In the genomic region with DNA sequence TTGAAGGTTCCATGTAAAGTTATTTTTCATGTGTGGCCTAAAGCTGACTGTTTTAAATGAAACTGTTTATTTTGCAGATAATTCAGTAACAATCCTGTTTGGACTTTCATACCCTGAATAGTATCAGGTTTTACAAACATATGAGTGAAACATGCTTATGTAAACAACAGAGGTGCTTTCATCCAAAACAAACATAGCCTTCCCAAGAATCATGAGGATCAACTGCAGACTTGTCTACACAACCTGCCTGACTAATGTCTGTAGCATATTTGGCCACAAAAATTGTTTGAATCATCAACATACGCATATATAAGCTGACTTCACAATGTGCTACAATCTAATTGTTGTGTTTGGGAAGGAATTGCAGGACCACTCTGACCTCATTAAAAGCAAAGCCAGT, we compare ENCODE assay signal across 12 cellular contexts.
DNase-seq lines count a peak whose midpoint lies in the region; ATAC-seq, FAIRE-seq and TF ChIP-seq lines count a peak whose summit lies in the region.
"Had no signal": no experiment of that assay in that cellular context is flagged by ENCODE, and none has a peak within 500 bp of the region (broad histone marks: within the 10 kb centered on the region; RNA-seq: fewer than 3 reads in every experiment).

No MANE protein-coding gene starts in this region.

- no peaks in the 10 kb centered on the region for H3K36me3 Mint-ChIP-seq in activated T-helper 2 cell treated with anti-CD3 and anti-CD28 coated beads, Interferon-gamma antibody, Interleukin-2, Interleukin-4, amounts not matched to agents 10 μg/mL and 5 μg/mL and 100 μg/mL, durations not matched to agents 14 hours and 24 hours and 36 hours (ENCODE audit: low read depth)

- POLR2A ChIA-PET in endothelial cell of umbilical vein (lab: Charles Lee), result no interaction called here

- H2AFZ ChIP-seq in GM23248 (no peak overlapping the region), endothelial cell of umbilical vein (ENCODE audit: low read depth, low read length) (no peak overlapping the region)

- TF ChIP-seq CTCF in endothelial cell of umbilical vein (IDR thresholded peaks at IDR 0.05; ENCODE audit: extremely low read depth in 1 of 2, insufficient read depth in 1 of 2, low read depth in 1 of 2, low read length in 2 of 2), result no peak
- no peak for TF ChIP-seq CTCF in pancreas (IDR thresholded peaks at IDR 0.05)
- no peak for TF ChIP-seq CTCF in upper lobe of left lung (IDR thresholded peaks at IDR 0.05)

- H3K27ac ChIP-seq in GM23248, result no peak overlapping the region
- H3K27ac ChIP-seq in endothelial cell of umbilical vein (ENCODE audit: insufficient read depth, low read depth, low read length), result no peak overlapping the region
- peak overlapping the region in 1 of 4 donors; percentile 28 for H3K27ac ChIP-seq in pancreas
- no peak overlapping the region for H3K27ac ChIP-seq in upper lobe of left lung
- H3K27ac ChIP-seq: uterus had no signal

- no peaks in the 10 kb centered on the region for H3K27me3 ChIP-seq in GM23248 (replicated peaks; ENCODE audit: insufficient read depth)
- H3K27me3 ChIP-seq in endothelial cell of umbilical vein (ENCODE audit: control insufficient read depth in 2 of 2, insufficient read depth in 2 of 2, low read length in 2 of 2), result no peaks in the 10 kb centered on the region
- no peaks in the 10 kb centered on the region for H3K27me3 ChIP-seq in pancreas
- no peaks in the 10 kb centered on the region for H3K27me3 ChIP-seq in upper lobe of left lung
- H3K27me3 ChIP-seq: uterus had no signal

- CTCF ChIA-PET in endothelial cell of umbilical vein (lab: Charles Lee), result no interaction called here

- no peaks in the 10 kb centered on the region for H3K27me3 Mint-ChIP-seq in activated T-helper 2 cell treated with anti-CD3 and anti-CD28 coated beads, Interferon-gamma antibody, Interleukin-2, Interleukin-4, amounts not matched to agents 10 μg/mL and 5 μg/mL and 100 μg/mL, durations not matched to agents 14 hours and 24 hours and 36 hours (ENCODE audit: low read depth)
- H3K27me3 Mint-ChIP-seq: activated CD4-positive, alpha-beta T cell treated with anti-CD3 and anti-CD28 coated beads, Interleukin-2, amount 10 ng/mL, durations not matched to agents 24 days and 14 days had no signal

- ATAC-seq in pancreas (peak; percentile 94 to 99 (median 96)), GM21825 (IDR thresholded peaks at IDR 0.05; ENCODE audit: unreplicated experiment) (no peak), upper lobe of left lung (ENCODE audit: low FRiP score in 2 of 2) (no peak), GM18867 (IDR thresholded peaks at IDR 0.05; ENCODE audit: unreplicated experiment) (no peak)

- no peak for TF ChIP-seq EP300 in upper lobe of left lung (IDR thresholded peaks at IDR 0.05)

- no peaks in the 10 kb centered on the region for H3F3A ChIP-seq in GM23248 (ENCODE audit: insufficient read depth)

- TF ChIP-seq POLR2A in endothelial cell of umbilical vein (IDR thresholded peaks at IDR 0.05; ENCODE audit: low read depth, low read length) (no peak), upper lobe of left lung (IDR thresholded peaks at IDR 0.05) (no peak)

- no peaks in the 10 kb centered on the region for H3K79me2 ChIP-seq in GM23248 (ENCODE audit: insufficient read depth)
- H3K79me2 ChIP-seq in endothelial cell of umbilical vein (ENCODE audit: control insufficient read depth, insufficient read depth, low read length), result no peaks in the 10 kb centered on the region

- FAIRE-seq in endothelial cell of umbilical vein (lab: Jason Lieb, UNC), result no peak
- FAIRE-seq in pancreas (lab: Jason Lieb, UNC), result peak; percentile 9
- FAIRE-seq: small intestine had no signal

- H3K4me1 Mint-ChIP-seq in activated T-helper 2 cell treated with anti-CD3 and anti-CD28 coated beads, Interferon-gamma antibody, Interleukin-2, Interleukin-4, amounts not matched to agents 10 μg/mL and 5 μg/mL and 100 μg/mL, durations not matched to agents 14 hours and 24 hours and 36 hours (ENCODE audit: low read depth), result no peaks in the 10 kb centered on the region
- H3K4me1 Mint-ChIP-seq: activated CD4-positive, alpha-beta T cell treated with anti-CD3 and anti-CD28 coated beads, Interleukin-2, amount 10 ng/mL, durations not matched to agents 24 days and 14 days had no signal

- H3K9ac ChIP-seq in GM23248 (no peak overlapping the region), endothelial cell of umbilical vein (replicated peaks; ENCODE audit: extremely low read depth, insufficient read depth, low read length) (no peak overlapping the region)

- H3K9me3 Mint-ChIP-seq in activated T-helper 2 cell treated with anti-CD3 and anti-CD28 coated beads, Interferon-gamma antibody, Interleukin-2, Interleukin-4, amounts not matched to agents 10 μg/mL and 5 μg/mL and 100 μg/mL, durations not matched to agents 14 hours and 24 hours and 36 hours, result no peaks in the 10 kb centered on the region

- dilution Hi-C loops in endothelial cell of umbilical vein (cut with MboI; ENCODE audit: extremely low pct_ligation_motif_present, low sequenced_read_pairs), result no loop called here

- H3K9me1 ChIP-seq in endothelial cell of umbilical vein (replicated peaks; ENCODE audit: control insufficient read depth, extremely low read depth, insufficient read depth, low read length), result no peaks in the 10 kb centered on the region

- H3K4me1 ChIP-seq in GM23248 (ENCODE audit: insufficient read depth) (peaks cover 5% of the 10 kb centered on the region; the same call in 1 of the 2 replicates), endothelial cell of umbilical vein (ENCODE audit: control insufficient read depth, extremely low read depth, insufficient read depth, low read length) (no peaks in the 10 kb centered on the region), pancreas (peaks cover 0 to 15% (median 13%) of the 10 kb centered on the region in 3 donors), upper lobe of left lung (no peaks in the 10 kb centered on the region)
- H3K4me1 ChIP-seq: uterus had no signal

- WGBS in GM23248 (ENCODE audit: low coverage in 1 of 2, low lambda C conversion rate in 2 of 2, missing lambda C conversion rate in 2 of 2), 2 experiments, result 42 to 70% methylated on average over 1 of the region's 1 CpG
- WGBS in pancreas, 2 donors, result 9 to 28% methylated on average over 1 of the region's 1 CpG
- WGBS in upper lobe of left lung, 2 donors, result 53 to 85% methylated on average over 1 of the region's 1 CpG

- DNase-seq in GM23248 (peak; percentile 41), NCI-H69 (lab: John Stamatoyannopoulos, UW) (peak; percentile 77), endothelial cell of umbilical vein (ENCODE audit: low read depth, low spot score) (peak; percentile 59), pancreas (peak in 1 of 6 donors; percentile 5), upper lobe of left lung (no peak)
- no peak for DNase-seq in activated T-helper 2 cell treated with anti-CD3 and anti-CD28 coated beads, Interferon-gamma antibody, Interleukin-2, Interleukin-4, amounts not matched to agents 10 μg/mL and 5 μg/mL and 100 μg/mL, durations not matched to agents 14 hours and 24 hours and 36 hours (ENCODE audit: low spot score)
- DNase-seq: activated CD4-positive, alpha-beta T cell treated with anti-CD3 and anti-CD28 coated beads, Interleukin-2, amount 10 ng/mL, durations not matched to agents 24 days and 14 days; activated naive CD4-positive, alpha-beta T cell treated with anti-CD3 and anti-CD28 coated beads for 36 hours; small intestine; uterus had no signal

- H3K9me2 ChIP-seq in GM23248 (ENCODE audit: insufficient read depth), result no peaks in the 10 kb centered on the region

- in situ Hi-C loops in GM23248 (cut with MboI), result no loop called here

- H3K9me3 ChIP-seq in GM23248 (ENCODE audit: low read depth), result no peaks in the 10 kb centered on the region
- no peaks in the 10 kb centered on the region for H3K9me3 ChIP-seq in endothelial cell of umbilical vein (replicated peaks; ENCODE audit: control insufficient read depth, insufficient read depth, low read length)
- H3K9me3 ChIP-seq in pancreas, result no peaks in the 10 kb centered on the region
- no peaks in the 10 kb centered on the region for H3K9me3 ChIP-seq in upper lobe of left lung
- H3K9me3 ChIP-seq: uterus had no signal

- no TSS peak for BruUV-seq in endothelial cell of umbilical vein (replicated peaks; lab: Mats Ljungman, UMichigan)

- H4K20me1 ChIP-seq in GM23248 (ENCODE audit: insufficient read depth) (no peaks in the 10 kb centered on the region), endothelial cell of umbilical vein (replicated peaks; ENCODE audit: control insufficient read depth, extremely low read depth, insufficient read depth, low read length) (no peaks in the 10 kb centered on the region)

- H3K36me3 ChIP-seq in GM23248 (ENCODE audit: low read depth), result no peaks in the 10 kb centered on the region
- H3K36me3 ChIP-seq in endothelial cell of umbilical vein (ENCODE audit: control insufficient read depth in 2 of 2, extremely low read depth in 1 of 2, insufficient read depth in 2 of 2, low read length in 2 of 2), result no peaks in the 10 kb centered on the region
- H3K36me3 ChIP-seq in pancreas, result no peaks in the 10 kb centered on the region
- no peaks in the 10 kb centered on the region for H3K36me3 ChIP-seq in upper lobe of left lung
- H3K36me3 ChIP-seq: uterus had no signal

- intact Hi-C loops in endothelial cell of umbilical vein (cut with micrococcal nuclease), result no loop called here
- intact Hi-C loops in pancreas (cut with DNase I), result no loop called here
- intact Hi-C loops in activated T-helper 2 cell treated with anti-CD3 and anti-CD28 coated beads, Interferon-gamma antibody, Interleukin-2, Interleukin-4, amounts not matched to agents 10 μg/mL and 5 μg/mL and 100 μg/mL, durations not matched to agents 14 hours and 24 hours and 36 hours (cut with micrococcal nuclease), result no loop called here

- H3K4me3 ChIP-seq in GM23248 (no peak overlapping the region), endothelial cell of umbilical vein (replicated peaks in 1 of 3; ENCODE audit: insufficient read depth in 1 of 3, low read depth in 1 of 3, low read length in 3 of 3) (no peak overlapping the region), pancreas (no peak overlapping the region), upper lobe of left lung (no peak overlapping the region)
- H3K4me3 ChIP-seq: uterus had no signal

- no peak overlapping the region for H3K4me3 Mint-ChIP-seq in activated T-helper 2 cell treated with anti-CD3 and anti-CD28 coated beads, Interferon-gamma antibody, Interleukin-2, Interleukin-4, amounts not matched to agents 10 μg/mL and 5 μg/mL and 100 μg/mL, durations not matched to agents 14 hours and 24 hours and 36 hours (ENCODE audit: low read depth)
- H3K4me3 Mint-ChIP-seq: activated CD4-positive, alpha-beta T cell treated with anti-CD3 and anti-CD28 coated beads, Interleukin-2, amount 10 ng/mL, durations not matched to agents 24 days and 14 days; activated naive CD4-positive, alpha-beta T cell treated with anti-CD3 and anti-CD28 coated beads for 36 hours had no signal

- H3K27ac Mint-ChIP-seq in activated T-helper 2 cell treated with anti-CD3 and anti-CD28 coated beads, Interferon-gamma antibody, Interleukin-2, Interleukin-4, amounts not matched to agents 10 μg/mL and 5 μg/mL and 100 μg/mL, durations not matched to agents 14 hours and 24 hours and 36 hours, result no peak overlapping the region
- H3K27ac Mint-ChIP-seq: activated CD4-positive, alpha-beta T cell treated with anti-CD3 and anti-CD28 coated beads, Interleukin-2, amount 10 ng/mL, durations not matched to agents 24 days and 14 days; activated naive CD4-positive, alpha-beta T cell treated with anti-CD3 and anti-CD28 coated beads for 36 hours had no signal

- H3K4me2 ChIP-seq in GM23248 (ENCODE audit: unreplicated experiment) (no peak overlapping the region), endothelial cell of umbilical vein (ENCODE audit: insufficient read depth, low read length) (no peak overlapping the region)

Comparison
In these comparisons a context has a peak if more than half of its experiments do, and no peak if none do; other contexts are left out.
1. DNase-seq: peak in GM23248 (single experiment), NCI-H69 (single experiment) and endothelial cell of umbilical vein (single experiment); none in activated T-helper 2 cell treated with anti-CD3 and anti-CD28 coated beads, Interferon-gamma antibody, Interleukin-2, Interleukin-4, amounts not matched to agents 10 μg/mL and 5 μg/mL and 100 μg/mL, durations not matched to agents 14 hours and 24 hours and 36 hours (single experiment) and upper lobe of left lung (0 of 2).
2. ATAC-seq: peak in pancreas (4 of 4); none in GM21825 (single experiment), upper lobe of left lung (0 of 2) and GM18867 (single experiment).